In genomic region chr3:141491081-141491480, GRCh38 we compare ENCODE assay signal across 21 cellular contexts. TPM values are rescaled to one million over a fixed set of nuclear protein-coding genes. Genes with fewer than 3 reads are reported as not detected.
A peak's percentile ranks its signal among the peaks of the same experiment; 100 is the strongest.
DNase-seq lines count a peak whose midpoint lies in the region; ATAC-seq and TF ChIP-seq lines count a peak whose summit lies in the region.
"Had no signal": no experiment of that assay in that cellular context is flagged by ENCODE, and none has a peak within 500 bp of the region (broad histone marks: within the 10 kb centered on the region; RNA-seq: fewer than 3 reads in every experiment).

No MANE protein-coding gene starts in this region.

- no peaks in the 10 kb centered on the region for H3K27me3 ChIP-seq in CD8-positive, alpha-beta memory T cell (ENCODE audit: insufficient read depth, low read length, poor library complexity, severe bottlenecking)
- H3K27me3 ChIP-seq: BLaER1 had no signal

- POLR2A ChIA-PET in activated CD4-positive, alpha-beta T cell treated with anti-CD3 and anti-CD28 coated beads, Interleukin-2, amount 10 ng/mL, durations not matched to agents 7 days and 5 days (lab: Charles Lee): no interaction called here
- POLR2A ChIA-PET in CD8-positive, alpha-beta memory T cell (lab: Charles Lee): no interaction called here

- CTCF ChIA-PET in activated CD4-positive, alpha-beta T cell treated with anti-CD3 and anti-CD28 coated beads, Interleukin-2, amount 10 ng/mL, durations not matched to agents 7 days and 5 days (lab: Charles Lee): interaction anchor here (0.6 to 1.2 kb wide), 3 partner anchors 10 to 60 kb away, joined by 3 to 4 read pairs (median 4); no protein-coding TSS in a partner anchor
- CTCF ChIA-PET in CD8-positive, alpha-beta memory T cell (lab: Charles Lee): interaction anchor here (0.8 to 1.0 kb wide), 3 partner anchors 17 to 62 kb away, joined by 3 read pairs; no protein-coding TSS in a partner anchor

- no peaks in the 10 kb centered on the region for H3K36me3 ChIP-seq in CD8-positive, alpha-beta memory T cell (ENCODE audit: insufficient read depth, low read length)
- H3K36me3 ChIP-seq: BLaER1 had no signal

- H3K27ac ChIP-seq in CD8-positive, alpha-beta memory T cell (ENCODE audit: low read depth, low read length): no peak overlapping the region
- H3K27ac ChIP-seq: BLaER1, parathyroid adenoma had no signal

- no peak for ATAC-seq in GM18909 (IDR thresholded peaks at IDR 0.05; ENCODE audit: poor library complexity, unreplicated experiment)
- no peak for ATAC-seq in HG03565 (IDR thresholded peaks at IDR 0.05; ENCODE audit: unreplicated experiment)
- ATAC-seq in HG03378 (IDR thresholded peaks at IDR 0.05; ENCODE audit: unreplicated experiment): no peak
- ATAC-seq: activated CD4-positive, CD25-positive, alpha-beta regulatory T cell treated with anti-CD3 and anti-CD28 coated beads, Interleukin-2, amount 50 U/mL, for 24 hours; right cardiac atrium had no signal

- no peak overlapping the region for H3K4me3 Mint-ChIP-seq in activated CD4-positive, alpha-beta T cell treated with anti-CD3 and anti-CD28 coated beads, Interleukin-2, amount 10 ng/mL, durations not matched to agents 7 days and 5 days
- peak overlapping the region; percentile 13 to 89 (median 58) for H3K4me3 Mint-ChIP-seq in CD8-positive, alpha-beta memory T cell
- peak overlapping the region; percentile 18 for H3K4me3 Mint-ChIP-seq in activated naive CD8-positive, alpha-beta T cell treated with anti-CD3 and anti-CD28 coated beads for 36 hours
- H3K4me3 Mint-ChIP-seq in nephron: peak overlapping the region; percentile 14 to 33 (median 22)

- no peak for DNase-seq in activated CD4-positive, alpha-beta T cell treated with anti-CD3 and anti-CD28 coated beads, Interleukin-2, amount 10 ng/mL, durations not matched to agents 7 days and 5 days
- no peak for DNase-seq in activated CD4-positive, alpha-beta T cell treated with anti-CD3 and anti-CD28 coated beads, Interleukin-2, amount 50 U/mL, for 48 hours
- DNase-seq in CD8-positive, alpha-beta memory T cell: no peak
- DNase-seq in activated naive CD8-positive, alpha-beta T cell treated with anti-CD3 and anti-CD28 coated beads for 36 hours: no peak
- DNase-seq: activated gamma-delta T cell treated with Interleukin-2 at 50 U/mL for 16 hours, caudate nucleus, H7, Karpas-422, NCI-H1092, NCI-H1930, NCI-H69, right cardiac atrium, RPMI8226, substantia nigra had no signal

- peaks cover 58% of the 10 kb centered on the region for H3K36me3 Mint-ChIP-seq in activated CD4-positive, alpha-beta T cell treated with anti-CD3 and anti-CD28 coated beads, Interleukin-2, amount 10 ng/mL, durations not matched to agents 7 days and 5 days (ENCODE audit: low read depth)
- H3K36me3 Mint-ChIP-seq in CD8-positive, alpha-beta memory T cell: peaks cover 0 to 27% (median 5%) of the 10 kb centered on the region in 3 donors
- H3K36me3 Mint-ChIP-seq in activated naive CD8-positive, alpha-beta T cell treated with anti-CD3 and anti-CD28 coated beads for 36 hours: peaks cover 57% of the 10 kb centered on the region
- peaks cover 14% of the 10 kb centered on the region for H3K36me3 Mint-ChIP-seq in nephron (ENCODE audit: low read depth)

- H3K4me1 ChIP-seq in CD8-positive, alpha-beta memory T cell (ENCODE audit: insufficient read depth, low read length): peaks cover 85% of the 10 kb centered on the region
- H3K4me1 ChIP-seq: parathyroid adenoma had no signal

- peaks cover 77% of the 10 kb centered on the region for H3K4me1 Mint-ChIP-seq in activated CD4-positive, alpha-beta T cell treated with anti-CD3 and anti-CD28 coated beads, Interleukin-2, amount 10 ng/mL, durations not matched to agents 7 days and 5 days
- H3K4me1 Mint-ChIP-seq in CD8-positive, alpha-beta memory T cell: peaks cover 83 to 90% (median 90%) of the 10 kb centered on the region in 3 donors
- H3K4me1 Mint-ChIP-seq in activated naive CD8-positive, alpha-beta T cell treated with anti-CD3 and anti-CD28 coated beads for 36 hours: peaks cover 84% of the 10 kb centered on the region
- peaks cover 22% of the 10 kb centered on the region for H3K4me1 Mint-ChIP-seq in nephron

- H3K9me3 Mint-ChIP-seq in activated CD4-positive, alpha-beta T cell treated with anti-CD3 and anti-CD28 coated beads, Interleukin-2, amount 10 ng/mL, durations not matched to agents 7 days and 5 days: peaks cover 7% of the 10 kb centered on the region
- H3K9me3 Mint-ChIP-seq in CD8-positive, alpha-beta memory T cell: no peaks in the 10 kb centered on the region
- H3K9me3 Mint-ChIP-seq in activated naive CD8-positive, alpha-beta T cell treated with anti-CD3 and anti-CD28 coated beads for 36 hours: peaks cover 5% of the 10 kb centered on the region
- peaks cover 7% of the 10 kb centered on the region for H3K9me3 Mint-ChIP-seq in nephron

- no peak overlapping the region for H3K4me3 ChIP-seq in CD8-positive, alpha-beta memory T cell (ENCODE audit: low read length)
- H3K4me3 ChIP-seq: BLaER1 had no signal

- TF ChIP-seq CTCF in nephron (IDR thresholded peaks at IDR 0.05; ENCODE audit: unreplicated experiment in 3 of 3): no peak

- H3K9me3 ChIP-seq in CD8-positive, alpha-beta memory T cell (ENCODE audit: low read length): no peaks in the 10 kb centered on the region
- H3K9me3 ChIP-seq: BLaER1 had no signal

- no peaks in the 10 kb centered on the region for H3K27me3 Mint-ChIP-seq in activated CD4-positive, alpha-beta T cell treated with anti-CD3 and anti-CD28 coated beads, Interleukin-2, amount 10 ng/mL, durations not matched to agents 7 days and 5 days
- peaks cover 0 to 3% of the 10 kb centered on the region in 2 donors for H3K27me3 Mint-ChIP-seq in CD8-positive, alpha-beta memory T cell
- no peaks in the 10 kb centered on the region for H3K27me3 Mint-ChIP-seq in activated naive CD8-positive, alpha-beta T cell treated with anti-CD3 and anti-CD28 coated beads for 36 hours
- H3K27me3 Mint-ChIP-seq in nephron (ENCODE audit: low read depth): no peaks in the 10 kb centered on the region

- peak overlapping the region; percentile 17 for H3K27ac Mint-ChIP-seq in activated CD4-positive, alpha-beta T cell treated with anti-CD3 and anti-CD28 coated beads, Interleukin-2, amount 10 ng/mL, durations not matched to agents 7 days and 5 days
- peak overlapping the region; percentile 21 to 96 (median 84) for H3K27ac Mint-ChIP-seq in CD8-positive, alpha-beta memory T cell
- H3K27ac Mint-ChIP-seq in activated naive CD8-positive, alpha-beta T cell treated with anti-CD3 and anti-CD28 coated beads for 36 hours: peak overlapping the region; percentile 61
- H3K27ac Mint-ChIP-seq in nephron: no peak overlapping the region

RNA-seq across cellular contexts. Expression of gene RASA2, which starts 4.3 kb away (rescaled TPM):
- 10 to 100 TPM; 46.5 to 54.1 TPM for total RNA-seq in activated CD4-positive, alpha-beta T cell treated with anti-CD3 and anti-CD28 coated beads, Interleukin-2, amount 10 ng/mL, durations not matched to agents 7 days and 5 days
- 10 to 100 TPM; 34.0 to 36.4 TPM for total RNA-seq in CD8-positive, alpha-beta memory T cell
- 39.2 TPM for polyA plus RNA-seq in CD8-positive, alpha-beta memory T cell
- total RNA-seq in activated naive CD8-positive, alpha-beta T cell treated with anti-CD3 and anti-CD28 coated beads for 36 hours: 10 to 100 TPM; 36.1 to 40.2 TPM

Comparison
In these comparisons a context has a peak if more than half of its experiments do, and no peak if none do; other contexts are left out.
1. H3K27ac Mint-ChIP-seq: peak in activated CD4-positive, alpha-beta T cell treated with anti-CD3 and anti-CD28 coated beads, Interleukin-2, amount 10 ng/mL, durations not matched to agents 7 days and 5 days (single experiment), CD8-positive, alpha-beta memory T cell (8 of 8) and activated naive CD8-positive, alpha-beta T cell treated with anti-CD3 and anti-CD28 coated beads for 36 hours (single experiment); none in nephron (0 of 3).